In genomic region chr17:74601944-74602572, GRCh38 we compare ENCODE assay signal across 10 cellular contexts. TPM values are rescaled to one million over a fixed set of nuclear protein-coding genes. Genes with fewer than 3 reads are reported as not detected.
A peak's percentile ranks its signal among the peaks of the same experiment; 100 is the strongest.
DNase-seq lines count a peak whose midpoint lies in the region; ATAC-seq, FAIRE-seq and TF ChIP-seq lines count a peak whose summit lies in the region.
"Had no signal": no experiment of that assay in that cellular context is flagged by ENCODE, and none has a peak within 500 bp of the region (broad histone marks: within the 10 kb centered on the region; RNA-seq: fewer than 3 reads in every experiment).

No MANE protein-coding gene starts in this region.

- H3K4me1 Mint-ChIP-seq in neural progenitor cell, result peaks cover 10% of the 10 kb centered on the region

- H3K9ac ChIP-seq in endothelial cell of umbilical vein (replicated peaks; ENCODE audit: extremely low read depth, insufficient read depth, low read length) (no peak overlapping the region), neural progenitor cell (no peak overlapping the region)

- no peaks in the 10 kb centered on the region for H4K20me1 ChIP-seq in endothelial cell of umbilical vein (replicated peaks; ENCODE audit: control insufficient read depth, extremely low read depth, insufficient read depth, low read length)
- H4K20me1 ChIP-seq in neural progenitor cell (ENCODE audit: low read depth), result no peaks in the 10 kb centered on the region

- H3K27ac ChIP-seq in RWPE1 (peak overlapping the region; percentile 100), endothelial cell of umbilical vein (ENCODE audit: insufficient read depth, low read depth, low read length) (no peak overlapping the region), neural progenitor cell (no peak overlapping the region)

- H3K9me3 Mint-ChIP-seq in neural progenitor cell, result no peaks in the 10 kb centered on the region

- no peaks in the 10 kb centered on the region for H3F3A ChIP-seq in neural progenitor cell (ENCODE audit: low read depth)

- peak; percentile 35 for FAIRE-seq in endothelial cell of umbilical vein (lab: Jason Lieb, UNC)

- no peaks in the 10 kb centered on the region for H3K36me3 Mint-ChIP-seq in neural progenitor cell
- H3K36me3 Mint-ChIP-seq: CD4-positive, CD25-positive, alpha-beta regulatory T cell had no signal

- H3K9me3 ChIP-seq in endothelial cell of umbilical vein (replicated peaks; ENCODE audit: control insufficient read depth, insufficient read depth, low read length), result no peaks in the 10 kb centered on the region
- H3K9me3 ChIP-seq in neural progenitor cell (ENCODE audit: low read depth), result no peaks in the 10 kb centered on the region

- dilution Hi-C loops in endothelial cell of umbilical vein (cut with MboI; ENCODE audit: extremely low pct_ligation_motif_present, low sequenced_read_pairs), result no loop called here

- TF ChIP-seq CTCF in RWPE1 (conservative IDR thresholded peaks at IDR 0.05; ENCODE audit: low read depth) (peak; percentile 66), endothelial cell of umbilical vein (IDR thresholded peaks at IDR 0.05; ENCODE audit: extremely low read depth in 1 of 2, insufficient read depth in 1 of 2, low read depth in 1 of 2, low read length in 2 of 2) (peak; percentile 37 to 42), neural progenitor cell (IDR thresholded peaks at IDR 0.05) (peak; percentile 66)

- no TSS peak for BruUV-seq in endothelial cell of umbilical vein (replicated peaks; lab: Mats Ljungman, UMichigan)

- H3K4me1 ChIP-seq in endothelial cell of umbilical vein (ENCODE audit: control insufficient read depth, extremely low read depth, insufficient read depth, low read length) (no peaks in the 10 kb centered on the region), neural progenitor cell (peaks cover 7% of the 10 kb centered on the region)

- peak; percentile 4 for DNase-seq in NCI-H1105 (lab: John Stamatoyannopoulos, UW)
- no peak for DNase-seq in NCI-H1105 treated with DMSO at 0.1 percent for 48 hours (lab: John Stamatoyannopoulos, UW)
- DNase-seq in H4 (ENCODE audit: low spot score), result peak; percentile 53
- peak; percentile 35 for DNase-seq in RWPE1 (ENCODE audit: low spot score)
- DNase-seq in endothelial cell of umbilical vein (ENCODE audit: low read depth, low spot score), result peak; percentile 5
- DNase-seq in neural progenitor cell (ENCODE audit: low spot score), result peak; percentile 53
- no peak for DNase-seq in NCI-H187 treated with DMSO at 0.1 percent for 48 hours (lab: John Stamatoyannopoulos, UW)

- no peak for ATAC-seq in GM21423 (IDR thresholded peaks at IDR 0.05; ENCODE audit: unreplicated experiment)

- H3K9me1 ChIP-seq in endothelial cell of umbilical vein (replicated peaks; ENCODE audit: control insufficient read depth, extremely low read depth, insufficient read depth, low read length), result no peaks in the 10 kb centered on the region

- no peak overlapping the region for H3K4me3 ChIP-seq in endothelial cell of umbilical vein (replicated peaks in 1 of 3; ENCODE audit: insufficient read depth in 1 of 3, low read depth in 1 of 3, low read length in 3 of 3)
- no peak overlapping the region for H3K4me3 ChIP-seq in neural progenitor cell

- no peak for TF ChIP-seq POLR2A in endothelial cell of umbilical vein (IDR thresholded peaks at IDR 0.05; ENCODE audit: low read depth, low read length)

- H3K79me2 ChIP-seq in endothelial cell of umbilical vein (ENCODE audit: control insufficient read depth, insufficient read depth, low read length) (no peaks in the 10 kb centered on the region), neural progenitor cell (ENCODE audit: low read depth) (no peaks in the 10 kb centered on the region)

- H3K4me2 ChIP-seq in endothelial cell of umbilical vein (ENCODE audit: insufficient read depth, low read length) (no peak overlapping the region), neural progenitor cell (no peak overlapping the region)

- H3K27me3 ChIP-seq in endothelial cell of umbilical vein (ENCODE audit: control insufficient read depth in 2 of 2, insufficient read depth in 2 of 2, low read length in 2 of 2) (no peaks in the 10 kb centered on the region), neural progenitor cell (peaks cover 3% of the 10 kb centered on the region)

- peak overlapping the region; percentile 6 for H3K27ac Mint-ChIP-seq in neural progenitor cell

- H3K27me3 Mint-ChIP-seq in neural progenitor cell (ENCODE audit: insufficient read depth, low read depth), result peaks cover 15% of the 10 kb centered on the region

- CTCF ChIA-PET in RWPE1 (lab: Yijun Ruan, JAX) (interaction anchor here (0.6 to 1.2 kb wide), 4 partner anchors 9 to 304 kb away, joined by 3 to 4 read pairs (median 3); no protein-coding TSS in a partner anchor), endothelial cell of umbilical vein (lab: Charles Lee) (interaction anchor here (2.4 kb wide), 1 partner anchor 223 kb away, joined by 11 read pairs; no protein-coding TSS in a partner anchor)

- intact Hi-C loops in endothelial cell of umbilical vein (cut with micrococcal nuclease), result loop anchor here (1.0 kb wide), 1 partner anchor 234 kb away; no protein-coding TSS in a partner anchor

- no peak overlapping the region for H3K4me3 Mint-ChIP-seq in neural progenitor cell
- H3K4me3 Mint-ChIP-seq: CD4-positive, CD25-positive, alpha-beta regulatory T cell had no signal

- no peaks in the 10 kb centered on the region for H3K36me3 ChIP-seq in endothelial cell of umbilical vein (ENCODE audit: control insufficient read depth in 2 of 2, extremely low read depth in 1 of 2, insufficient read depth in 2 of 2, low read length in 2 of 2)
- H3K36me3 ChIP-seq in neural progenitor cell, result no peaks in the 10 kb centered on the region

- POLR2A ChIA-PET in RWPE1 (lab: Yijun Ruan, JAX; ENCODE audit: low non-redundant PET), result no interaction called here
- POLR2A ChIA-PET in endothelial cell of umbilical vein (lab: Charles Lee), result no interaction called here

- H2AFZ ChIP-seq in endothelial cell of umbilical vein (ENCODE audit: low read depth, low read length) (no peak overlapping the region), neural progenitor cell (replicated peaks) (no peak overlapping the region)

TF ChIP-seq in endothelial cell of umbilical vein, 7 proteins besides CTCF, POLR2A, EP300 and RAD21 (continues in another document):
- no peak for TF ChIP-seq GATA2 (IDR thresholded peaks at IDR 0.05; ENCODE audit: insufficient read depth, insufficient read length, low read depth, low read length)
- TF ChIP-seq POLR2AphosphoS5 (IDR thresholded peaks at IDR 0.05; ENCODE audit: insufficient read depth, low read depth, low read length), result no peak
- TF ChIP-seq MAX (IDR thresholded peaks at IDR 0.05; ENCODE audit: insufficient read depth, insufficient read length), result no peak
- no peak for TF ChIP-seq FOS (IDR thresholded peaks at IDR 0.05; ENCODE audit: borderline replicate concordance, insufficient read depth, low read length)

RNA-seq across cellular contexts. Expression of gene CD300LD, which starts 10.0 kb away (rescaled TPM):
- not detected in 2 replicates for total RNA-seq in H4 (2014; rRNA removed; shearing (Covaris generic))
- total RNA-seq in endothelial cell of umbilical vein (not detected in 2 replicates), neural progenitor cell (ENCODE audit: low replicate concordance) (not detected in 2 replicates)
- polyA plus RNA-seq in endothelial cell of umbilical vein, result not detected in 2 replicates
- polyA plus RNA-seq in endothelial cell of umbilical vein (2011; cell fraction: cytosol; rRNA removed), result not detected in 2 replicates
- polyA plus RNA-seq in endothelial cell of umbilical vein (2011; cell fraction: nucleus; rRNA removed), result not detected in 2 replicates
- not detected in 2 replicates for polyA plus RNA-seq in endothelial cell of umbilical vein (2012)
- polyA minus RNA-seq in endothelial cell of umbilical vein, result not detected in 2 replicates
- not detected for polyA minus RNA-seq in endothelial cell of umbilical vein (2011; cell fraction: cytosol; rRNA and poly(A)+ RNA removed)
- polyA minus RNA-seq in endothelial cell of umbilical vein (2011; cell fraction: nucleus; rRNA and poly(A)+ RNA removed), result not detected in 2 replicates
- total RNA-seq: CD4-positive, CD25-positive, alpha-beta regulatory T cell; skeletal muscle tissue had no signal
- polyA plus RNA-seq: CD4-positive, CD25-positive, alpha-beta regulatory T cell had no signal

RNA-seq across cellular contexts. Expression of gene CD300E, which starts 21.5 kb away (rescaled TPM):
- total RNA-seq in H4 (2014; rRNA removed; shearing (Covaris generic)), result not detected in 2 replicates
- not detected in 2 replicates for total RNA-seq in endothelial cell of umbilical vein
- not detected in 2 replicates for polyA plus RNA-seq in endothelial cell of umbilical vein
- not detected in 2 replicates for polyA plus RNA-seq in endothelial cell of umbilical vein (2011; cell fraction: cytosol; rRNA removed)
- not detected in 2 replicates for polyA plus RNA-seq in endothelial cell of umbilical vein (2011; cell fraction: nucleus; rRNA removed)
- not detected in 2 replicates for polyA plus RNA-seq in endothelial cell of umbilical vein (2012)
- not detected in 2 replicates for polyA minus RNA-seq in endothelial cell of umbilical vein
- polyA minus RNA-seq in endothelial cell of umbilical vein (2011; cell fraction: cytosol; rRNA and poly(A)+ RNA removed), result not detected
- not detected in 2 replicates for polyA minus RNA-seq in endothelial cell of umbilical vein (2011; cell fraction: nucleus; rRNA and poly(A)+ RNA removed)
- total RNA-seq in neural progenitor cell (ENCODE audit: low replicate concordance), result not detected in 2 replicates
- total RNA-seq: CD4-positive, CD25-positive, alpha-beta regulatory T cell had no signal

RNA-seq across cellular contexts. Expression of gene CD300H, which starts 34.7 kb away (rescaled TPM):
- 0.78 TPM in 1 of 2 replicates, not detected in the other for total RNA-seq in H4 (2014; rRNA removed; shearing (Covaris generic))
- total RNA-seq in endothelial cell of umbilical vein (not detected in 2 replicates), neural progenitor cell (ENCODE audit: low replicate concordance) (not detected in 2 replicates)
- not detected in 2 replicates for polyA plus RNA-seq in endothelial cell of umbilical vein
- not detected in 2 replicates for polyA plus RNA-seq in endothelial cell of umbilical vein (2011; cell fraction: cytosol; rRNA removed)
- not detected in 2 replicates for polyA plus RNA-seq in endothelial cell of umbilical vein (2011; cell fraction: nucleus; rRNA removed)
- polyA plus RNA-seq in endothelial cell of umbilical vein (2012), result not detected in 2 replicates
- not detected in 2 replicates for polyA minus RNA-seq in endothelial cell of umbilical vein
- polyA minus RNA-seq in endothelial cell of umbilical vein (2011; cell fraction: cytosol; rRNA and poly(A)+ RNA removed), result not detected
- not detected in 2 replicates for polyA minus RNA-seq in endothelial cell of umbilical vein (2011; cell fraction: nucleus; rRNA and poly(A)+ RNA removed)
- total RNA-seq: CD4-positive, CD25-positive, alpha-beta regulatory T cell; skeletal muscle tissue had no signal

RNA-seq across cellular contexts. Expression of gene CD300C, which starts 56.1 kb away (rescaled TPM):
- 0.37 and 0.45 TPM in 2 replicates for total RNA-seq in H4 (2014; rRNA removed; shearing (Covaris generic))
- not detected in 2 replicates for total RNA-seq in endothelial cell of umbilical vein
- not detected in 2 replicates for polyA plus RNA-seq in endothelial cell of umbilical vein
- not detected in 2 replicates for polyA plus RNA-seq in endothelial cell of umbilical vein (2011; cell fraction: cytosol; rRNA removed)
- polyA plus RNA-seq in endothelial cell of umbilical vein (2011; cell fraction: nucleus; rRNA removed), result not detected in 2 replicates
- 0.14 TPM in 1 of 2 replicates, not detected in the other for polyA plus RNA-seq in endothelial cell of umbilical vein (2012)
- not detected in 2 replicates for polyA minus RNA-seq in endothelial cell of umbilical vein
- polyA minus RNA-seq in endothelial cell of umbilical vein (2011; cell fraction: cytosol; rRNA and poly(A)+ RNA removed), result not detected
- polyA minus RNA-seq in endothelial cell of umbilical vein (2011; cell fraction: nucleus; rRNA and poly(A)+ RNA removed), result not detected in 2 replicates
- not detected in 2 replicates for total RNA-seq in neural progenitor cell (ENCODE audit: low replicate concordance)
- total RNA-seq: CD4-positive, CD25-positive, alpha-beta regulatory T cell had no signal

Comparison
In these comparisons a context has a peak if more than half of its experiments do, and no peak if none do; other contexts are left out.
1. DNase-seq: peak in NCI-H1105 (single experiment), H4 (single experiment), RWPE1 (single experiment), endothelial cell of umbilical vein (single experiment) and neural progenitor cell (single experiment); none in NCI-H1105 treated with DMSO at 0.1 percent for 48 hours (single experiment) and NCI-H187 treated with DMSO at 0.1 percent for 48 hours (single experiment).
2. Peak in every context shown above with its lines, with median percentiles within 50 percentile points of each other: CTCF ChIP-seq.